ENCODE assay signal across 1 cellular context in the genomic region with DNA sequence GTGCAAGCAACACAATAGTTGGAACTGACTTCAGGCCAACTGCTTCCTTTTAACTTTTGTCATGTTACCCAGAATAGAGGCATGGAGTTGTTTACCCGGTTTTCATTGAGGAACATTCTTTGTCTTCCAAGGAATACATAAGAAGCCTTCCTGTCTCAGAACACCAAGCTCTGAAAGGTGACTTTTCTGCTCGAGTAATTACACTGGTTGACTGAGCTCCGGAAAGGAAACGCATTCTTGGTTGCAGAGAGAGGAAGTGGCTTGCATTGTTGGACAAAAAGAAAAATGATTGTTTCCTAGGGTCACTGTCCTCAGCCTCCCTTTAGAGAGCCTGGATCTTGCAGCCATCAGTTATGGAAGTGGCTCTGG.
A peak's percentile ranks its signal among the peaks of the same experiment; 100 is the strongest.
TF ChIP-seq lines count a peak whose summit lies in the region.

No MANE protein-coding gene starts in this region.

TF ChIP-seq in GM12878, 131 proteins besides CTCF, POLR2A, EP300 and RAD21 (continued from another document):
- TF ChIP-seq MTA3 (IDR thresholded peaks at IDR 0.05; ENCODE audit: borderline replicate concordance, low read length) (no peak), SIN3A (IDR thresholded peaks at IDR 0.05; ENCODE audit: low read depth, low read length) (no peak), SUPT20H (IDR thresholded peaks at IDR 0.05; ENCODE audit: borderline replicate concordance, control insufficient read depth, low read depth, low read length) (no peak), CHD4 (IDR thresholded peaks at IDR 0.05) (no peak), DPF2 (IDR thresholded peaks at IDR 0.05) (no peak), TCF3 (IDR thresholded peaks at IDR 0.05; ENCODE audit: borderline replicate concordance, insufficient read depth, low read depth, low read length) (no peak), IRF4 (IDR thresholded peaks at IDR 0.05; ENCODE audit: low read depth, low read length) (no peak), LARP7 (IDR thresholded peaks at IDR 0.05) (no peak), CBFB (IDR thresholded peaks at IDR 0.05; ENCODE audit: low read depth) (no peak), RUNX3 (IDR thresholded peaks at IDR 0.05; ENCODE audit: low read length) (peak; percentile 75), SMARCA5 (IDR thresholded peaks at IDR 0.05) (no peak), KDM1A (IDR thresholded peaks at IDR 0.05; ENCODE audit: borderline replicate concordance) (no peak), NBN (IDR thresholded peaks at IDR 0.05) (no peak), JUNB (IDR thresholded peaks at IDR 0.05) (no peak), NFXL1 (IDR thresholded peaks at IDR 0.05; ENCODE audit: borderline replicate concordance) (no peak), ZZZ3 (IDR thresholded peaks at IDR 0.05; ENCODE audit: control insufficient read depth, insufficient read length, low read depth) (no peak), EGR1 (IDR thresholded peaks at IDR 0.05; ENCODE audit: borderline replicate concordance in 1 of 2, low read depth in 2 of 2, low read length in 2 of 2) (no peak), RB1 (IDR thresholded peaks at IDR 0.05; ENCODE audit: borderline replicate concordance) (no peak)
- TF ChIP-seq, protein P1, sequence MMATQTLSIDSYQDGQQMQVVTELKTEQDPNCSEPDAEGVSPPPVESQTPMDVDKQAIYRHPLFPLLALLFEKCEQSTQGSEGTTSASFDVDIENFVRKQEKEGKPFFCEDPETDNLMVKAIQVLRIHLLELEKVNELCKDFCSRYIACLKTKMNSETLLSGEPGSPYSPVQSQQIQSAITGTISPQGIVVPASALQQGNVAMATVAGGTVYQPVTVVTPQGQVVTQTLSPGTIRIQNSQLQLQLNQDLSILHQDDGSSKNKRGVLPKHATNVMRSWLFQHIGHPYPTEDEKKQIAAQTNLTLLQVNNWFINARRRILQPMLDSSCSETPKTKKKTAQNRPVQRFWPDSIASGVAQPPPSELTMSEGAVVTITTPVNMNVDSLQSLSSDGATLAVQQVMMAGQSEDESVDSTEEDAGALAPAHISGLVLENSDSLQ (IDR thresholded peaks at IDR 0.05) = no peak
- TF ChIP-seq, protein P2, sequence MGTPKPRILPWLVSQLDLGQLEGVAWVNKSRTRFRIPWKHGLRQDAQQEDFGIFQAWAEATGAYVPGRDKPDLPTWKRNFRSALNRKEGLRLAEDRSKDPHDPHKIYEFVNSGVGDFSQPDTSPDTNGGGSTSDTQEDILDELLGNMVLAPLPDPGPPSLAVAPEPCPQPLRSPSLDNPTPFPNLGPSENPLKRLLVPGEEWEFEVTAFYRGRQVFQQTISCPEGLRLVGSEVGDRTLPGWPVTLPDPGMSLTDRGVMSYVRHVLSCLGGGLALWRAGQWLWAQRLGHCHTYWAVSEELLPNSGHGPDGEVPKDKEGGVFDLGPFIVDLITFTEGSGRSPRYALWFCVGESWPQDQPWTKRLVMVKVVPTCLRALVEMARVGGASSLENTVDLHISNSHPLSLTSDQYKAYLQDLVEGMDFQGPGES (IDR thresholded peaks at IDR 0.05) = no peak
- TF ChIP-seq, protein P3, sequence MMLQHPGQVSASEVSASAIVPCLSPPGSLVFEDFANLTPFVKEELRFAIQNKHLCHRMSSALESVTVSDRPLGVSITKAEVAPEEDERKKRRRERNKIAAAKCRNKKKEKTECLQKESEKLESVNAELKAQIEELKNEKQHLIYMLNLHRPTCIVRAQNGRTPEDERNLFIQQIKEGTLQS (IDR thresholded peaks at IDR 0.05; ENCODE audit: borderline replicate concordance, extremely low read depth, low read depth, low read length) = no peak
- TF ChIP-seq, protein P4, sequence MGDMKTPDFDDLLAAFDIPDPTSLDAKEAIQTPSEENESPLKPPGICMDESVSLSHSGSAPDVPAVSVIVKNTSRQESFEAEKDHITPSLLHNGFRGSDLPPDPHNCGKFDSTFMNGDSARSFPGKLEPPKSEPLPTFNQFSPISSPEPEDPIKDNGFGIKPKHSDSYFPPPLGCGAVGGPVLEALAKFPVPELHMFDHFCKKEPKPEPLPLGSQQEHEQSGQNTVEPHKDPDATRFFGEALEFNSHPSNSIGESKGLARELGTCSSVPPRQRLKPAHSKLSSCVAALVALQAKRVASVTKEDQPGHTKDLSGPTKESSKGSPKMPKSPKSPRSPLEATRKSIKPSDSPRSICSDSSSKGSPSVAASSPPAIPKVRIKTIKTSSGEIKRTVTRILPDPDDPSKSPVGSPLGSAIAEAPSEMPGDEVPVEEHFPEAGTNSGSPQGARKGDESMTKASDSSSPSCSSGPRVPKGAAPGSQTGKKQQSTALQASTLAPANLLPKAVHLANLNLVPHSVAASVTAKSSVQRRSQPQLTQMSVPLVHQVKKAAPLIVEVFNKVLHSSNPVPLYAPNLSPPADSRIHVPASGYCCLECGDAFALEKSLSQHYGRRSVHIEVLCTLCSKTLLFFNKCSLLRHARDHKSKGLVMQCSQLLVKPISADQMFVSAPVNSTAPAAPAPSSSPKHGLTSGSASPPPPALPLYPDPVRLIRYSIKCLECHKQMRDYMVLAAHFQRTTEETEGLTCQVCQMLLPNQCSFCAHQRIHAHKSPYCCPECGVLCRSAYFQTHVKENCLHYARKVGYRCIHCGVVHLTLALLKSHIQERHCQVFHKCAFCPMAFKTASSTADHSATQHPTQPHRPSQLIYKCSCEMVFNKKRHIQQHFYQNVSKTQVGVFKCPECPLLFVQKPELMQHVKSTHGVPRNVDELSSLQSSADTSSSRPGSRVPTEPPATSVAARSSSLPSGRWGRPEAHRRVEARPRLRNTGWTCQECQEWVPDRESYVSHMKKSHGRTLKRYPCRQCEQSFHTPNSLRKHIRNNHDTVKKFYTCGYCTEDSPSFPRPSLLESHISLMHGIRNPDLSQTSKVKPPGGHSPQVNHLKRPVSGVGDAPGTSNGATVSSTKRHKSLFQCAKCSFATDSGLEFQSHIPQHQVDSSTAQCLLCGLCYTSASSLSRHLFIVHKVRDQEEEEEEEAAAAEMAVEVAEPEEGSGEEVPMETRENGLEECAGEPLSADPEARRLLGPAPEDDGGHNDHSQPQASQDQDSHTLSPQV (IDR thresholded peaks at IDR 0.05) = no peak
- TF ChIP-seq, protein P5, sequence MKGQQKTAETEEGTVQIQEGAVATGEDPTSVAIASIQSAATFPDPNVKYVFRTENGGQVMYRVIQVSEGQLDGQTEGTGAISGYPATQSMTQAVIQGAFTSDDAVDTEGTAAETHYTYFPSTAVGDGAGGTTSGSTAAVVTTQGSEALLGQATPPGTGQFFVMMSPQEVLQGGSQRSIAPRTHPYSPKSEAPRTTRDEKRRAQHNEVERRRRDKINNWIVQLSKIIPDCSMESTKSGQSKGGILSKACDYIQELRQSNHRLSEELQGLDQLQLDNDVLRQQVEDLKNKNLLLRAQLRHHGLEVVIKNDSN (IDR thresholded peaks at IDR 0.05; ENCODE audit: borderline replicate concordance, extremely low read length, insufficient read depth, low read depth, low read length) = no peak
